ENCODE assay signal across 12 cellular contexts in the genomic region with DNA sequence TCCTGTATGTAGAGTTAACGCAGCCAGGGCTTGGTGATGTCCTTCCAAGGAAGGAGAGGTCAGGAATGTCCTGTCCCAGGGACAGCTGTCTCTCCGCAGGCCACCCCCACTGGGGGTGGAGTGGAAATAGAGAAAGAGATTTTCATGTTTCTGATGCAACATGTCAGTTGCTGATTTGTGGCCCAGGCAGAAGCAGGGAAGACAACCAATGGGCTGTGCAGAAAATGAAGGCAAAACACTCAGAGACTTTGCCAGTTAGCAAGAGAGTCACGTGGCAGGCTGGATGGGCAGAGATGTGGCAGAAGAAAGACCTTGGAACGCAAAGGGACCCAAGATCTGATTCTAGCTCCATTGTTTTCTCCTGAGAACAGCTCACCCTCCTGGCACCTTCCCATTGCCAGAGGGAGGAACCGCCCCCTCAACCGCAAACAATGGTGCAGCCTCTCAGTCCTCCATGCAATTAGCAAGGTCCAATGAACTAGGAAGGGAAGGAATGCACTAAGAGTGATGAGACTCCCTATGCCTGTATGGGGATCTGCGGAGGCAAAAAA.
DNase-seq lines count a peak whose midpoint lies in the region; ATAC-seq and TF ChIP-seq lines count a peak whose summit lies in the region.
"Had no signal": no experiment of that assay in that cellular context is flagged by ENCODE, and none has a peak within 500 bp of the region (broad histone marks: within the 10 kb centered on the region; RNA-seq: fewer than 3 reads in every experiment).

No MANE protein-coding gene starts in this region.

- H3F3A ChIP-seq in PC-9 (ENCODE audit: insufficient read depth, low read depth): peaks cover 7% of the 10 kb centered on the region; the same call in 1 of the 2 replicates

- CTCF ChIA-PET in PC-9 (lab: Charles Lee): no interaction called here

- H4K8ac ChIP-seq in neuronal stem cell (ENCODE audit: low read depth, low read length): no peak overlapping the region

- H2BK5ac ChIP-seq in neuronal stem cell (ENCODE audit: low read length): no peak overlapping the region

- no peak overlapping the region for H3K9ac ChIP-seq in neuronal stem cell (ENCODE audit: low read depth, low read length, poor library complexity)

- H3K4me2 ChIP-seq in PC-9: peak overlapping the region; percentile 14; the same call in 1 of the 2 replicates
- H3K4me2 ChIP-seq in neuronal stem cell (ENCODE audit: insufficient read depth, low read length, poor library complexity, severe bottlenecking): peak overlapping the region; percentile 40

- H3K4me1 ChIP-seq in PC-9 (replicated peaks; ENCODE audit: insufficient read depth): peaks cover 37% of the 10 kb centered on the region
- H3K4me1 ChIP-seq in neuronal stem cell (ENCODE audit: control insufficient read depth in 2 of 2, insufficient read depth in 1 of 2, low read depth in 1 of 2, low read length in 2 of 2): peaks cover 0 to 24% of the 10 kb centered on the region in 2 donors
- H3K4me1 ChIP-seq: pancreas had no signal

- H3K23ac ChIP-seq in neuronal stem cell (ENCODE audit: low read depth, low read length, poor library complexity): no peak overlapping the region

- BruUV-seq in PC-9 (replicated peaks; lab: Mats Ljungman, UMichigan): no TSS peak

- no peak overlapping the region for H4K91ac ChIP-seq in neuronal stem cell (ENCODE audit: low read depth, low read length, poor library complexity)

- H2BK12ac ChIP-seq in neuronal stem cell (ENCODE audit: low read length): no peak overlapping the region

- H2AFZ ChIP-seq in PC-9 (no peak overlapping the region), neuronal stem cell (ENCODE audit: low read length) (no peak overlapping the region)

- POLR2A ChIA-PET in PC-9 (lab: Charles Lee; ENCODE audit: unreplicated experiment): interaction anchor here (0.6 kb wide), 1 partner anchor 311 kb away, joined by 3 read pairs; no protein-coding TSS in a partner anchor

- H3K9me3 ChIP-seq in PC-9 (ENCODE audit: insufficient read depth, low read depth) (no peaks in the 10 kb centered on the region), neuronal stem cell (replicated peaks in 1 of 2; ENCODE audit: control insufficient read depth in 2 of 2, insufficient read depth in 1 of 2, low read depth in 1 of 2, low read length in 2 of 2) (no peaks in the 10 kb centered on the region)
- H3K9me3 ChIP-seq: pancreas, testis had no signal

- H3K27me3 ChIP-seq in PC-9 (ENCODE audit: insufficient read depth, low read depth): no peaks in the 10 kb centered on the region
- no peaks in the 10 kb centered on the region for H3K27me3 ChIP-seq in neuronal stem cell (ENCODE audit: control insufficient read depth in 3 of 3, insufficient read depth in 3 of 3, low read depth in 1 of 3, low read length in 3 of 3)
- H3K27me3 ChIP-seq: testis had no signal

- H3K4ac ChIP-seq in neuronal stem cell (ENCODE audit: low read length): no peak overlapping the region

- H3K4me3 ChIP-seq in PC-9: no peak overlapping the region
- H3K4me3 ChIP-seq in fibroblast of pulmonary artery (replicated peaks; ENCODE audit: low read depth, low read length): no peak overlapping the region
- H3K4me3 ChIP-seq in neuronal stem cell (ENCODE audit: low read length in 2 of 2): no peak overlapping the region
- H3K4me3 ChIP-seq: pancreas, testis had no signal

- no peaks in the 10 kb centered on the region for H3K36me3 ChIP-seq in PC-9 (ENCODE audit: low read depth)
- no peaks in the 10 kb centered on the region for H3K36me3 ChIP-seq in neuronal stem cell (replicated peaks in 1 of 2; ENCODE audit: control insufficient read depth in 2 of 2, insufficient read depth in 2 of 2, low read length in 2 of 2)
- H3K36me3 ChIP-seq: pancreas had no signal

- no peaks in the 10 kb centered on the region for H4K20me1 ChIP-seq in PC-9 (ENCODE audit: insufficient read depth)

- in situ Hi-C loops in G401 (cut with HindIII; ENCODE audit: low sequenced_read_pairs): no loop called here

- no peaks in the 10 kb centered on the region for H3K9me2 ChIP-seq in PC-9 (ENCODE audit: insufficient read depth)

- H3K18ac ChIP-seq in neuronal stem cell (ENCODE audit: low read length): peak overlapping the region; percentile 66

- H3K79me2 ChIP-seq in PC-9 (ENCODE audit: low read depth): no peaks in the 10 kb centered on the region

- DNase-seq in G401 (ENCODE audit: low spot score): peak; percentile 27
- DNase-seq in PC-9: peak; percentile 52 to 71
- DNase-seq in fibroblast of pulmonary artery (ENCODE audit: low read depth): peak; percentile 57
- peak; percentile 76 for DNase-seq in neuronal stem cell (ENCODE audit: low spot score)
- no peak for DNase-seq in NCI-H524 (lab: John Stamatoyannopoulos, UW)
- DNase-seq in NCI-H510A (lab: John Stamatoyannopoulos, UW): no peak
- DNase-seq: CD8-positive, alpha-beta memory T cell; MV-4-11; pancreas; testis had no signal

- H2AK5ac ChIP-seq in neuronal stem cell (ENCODE audit: low read depth, low read length): no peak overlapping the region

- TF ChIP-seq CTCF in PC-9 (conservative IDR thresholded peaks at IDR 0.05) (no peak), fibroblast of pulmonary artery (IDR thresholded peaks at IDR 0.05; ENCODE audit: low read length, missing control alignments) (no peak)

- ATAC-seq in GM19395 (IDR thresholded peaks at IDR 0.05; ENCODE audit: unreplicated experiment) (no peak), HG03520 (IDR thresholded peaks at IDR 0.05; ENCODE audit: unreplicated experiment) (no peak)

- no peak overlapping the region for H2BK120ac ChIP-seq in neuronal stem cell (ENCODE audit: low read depth, low read length)

- no peak overlapping the region for H3K14ac ChIP-seq in neuronal stem cell (ENCODE audit: low read length)

- peaks cover 2% of the 10 kb centered on the region for H3K79me1 ChIP-seq in neuronal stem cell (ENCODE audit: low read depth, low read length)

- intact Hi-C loops in PC-9 (cut with micrococcal nuclease; ENCODE audit: unreplicated experiment): loop anchor here (2.0 to 5.0 kb wide), 3 partner anchors 185 to 510 kb away; a partner anchor contains a TSS

- H2BK15ac ChIP-seq in neuronal stem cell (ENCODE audit: low read length): no peak overlapping the region

- no CpG with 5 or more reads among the region's 7 CpGs for WGBS in neuronal stem cell (ENCODE audit: extremely low coverage in 2 of 2, insufficient read length in 2 of 2, insufficient replicate concordance in 1 of 2), 2 donors

- H3K27ac ChIP-seq in PC-9 (no peak overlapping the region), neuronal stem cell (replicated peaks; ENCODE audit: low read length) (peak overlapping the region; percentile 87)
- H3K27ac ChIP-seq: pancreas, testis had no signal

Comparison
In these comparisons a context has a peak if more than half of its experiments do, and no peak if none do; other contexts are left out.
1. DNase-seq: peak in G401 (single experiment), PC-9 (2 of 2), fibroblast of pulmonary artery (single experiment) and neuronal stem cell (single experiment); none in NCI-H524 (0 of 2) and NCI-H510A (single experiment).